In genomic region chr2:170362313-170362795, GRCh38 we compare ENCODE assay signal across 1 cellular context.
TF ChIP-seq lines count a peak whose summit lies in the region.

No MANE protein-coding gene starts in this region.

TF ChIP-seq in H1, 55 proteins besides CTCF, POLR2A, EP300 and RAD21 (continued from another document):
- TF ChIP-seq CHD7 (IDR thresholded peaks at IDR 0.05; ENCODE audit: insufficient replicate concordance, low read length) (no peak), CTBP2 (IDR thresholded peaks at IDR 0.05; ENCODE audit: borderline replicate concordance, insufficient read depth, insufficient read length, low read length) (no peak), JUND (IDR thresholded peaks at IDR 0.05; ENCODE audit: low read length) (no peak), CREB1 (IDR thresholded peaks at IDR 0.05) (no peak), SIRT6 (IDR thresholded peaks at IDR 0.05; ENCODE audit: low read length) (no peak), ATF3 (IDR thresholded peaks at IDR 0.05; ENCODE audit: insufficient read depth, low read depth, low read length) (no peak), SP1 (IDR thresholded peaks at IDR 0.05; ENCODE audit: low read depth, low read length) (no peak), YY1 (IDR thresholded peaks at IDR 0.05; ENCODE audit: low read depth, low read length) (no peak), POLR2AphosphoS5 (IDR thresholded peaks at IDR 0.05; ENCODE audit: low read depth, low read length) (no peak), HDAC6 (IDR thresholded peaks at IDR 0.05; ENCODE audit: low read depth, low read length) (no peak), CBX8 (IDR thresholded peaks at IDR 0.05; ENCODE audit: borderline replicate concordance, low read depth, low read length) (no peak), MAFK (IDR thresholded peaks at IDR 0.05; ENCODE audit: low read depth, low read length) (no peak)
